ENCODE assay signal across 20 cellular contexts in genomic region chr12:100964026-100964425, GRCh38.
"Had no signal": no experiment of that assay in that cellular context is flagged by ENCODE, and none has a peak within 500 bp of the region (broad histone marks: within the 10 kb centered on the region; RNA-seq: fewer than 3 reads in every experiment).

No MANE protein-coding gene starts in this region.

- H3K36me3 Mint-ChIP-seq: natural killer cell; stimulated activated naive B cell treated with anti-CD40 and anti-IgM and Interleukin-4, amounts not matched to agents 10 μg/mL and 1 μg/mL and 100 μg/mL, for 72 hours; type B pancreatic cell had no signal

- DNase-seq: cerebellar nuclear complex; cortex of kidney; foreskin fibroblast; gastrocnemius medialis; head of caudate nucleus; left ventricle myocardium superior; lower lobe of right lung; natural killer cell; occipital lobe; posterior cingulate gyrus; psoas muscle; right cardiac atrium; sigmoid colon; spleen; stimulated activated CD4-positive, alpha-beta T cell treated with anti-CD3 and anti-CD28 coated beads, Interleukin-2, amount 100 ng/mL, for 48 hours; stimulated activated naive B cell treated with anti-CD40 and anti-IgM and Interleukin-4, amounts not matched to agents 10 μg/mL and 1 μg/mL and 100 μg/mL, for 72 hours had no signal

- H3K27ac ChIP-seq: gastrocnemius medialis, lower lobe of right lung, ovary, psoas muscle, sigmoid colon, spleen, suprapubic skin had no signal

- ATAC-seq: gastrocnemius medialis; left ventricle myocardium superior; lower lobe of right lung; natural killer cell; psoas muscle; right cardiac atrium; stimulated activated naive B cell treated with anti-CD40 and anti-IgM and Interleukin-4, amounts not matched to agents 10 μg/mL and 1 μg/mL and 100 μg/mL, for 72 hours had no signal

- H3K4me3 ChIP-seq: gastrocnemius medialis, lower lobe of right lung, ovary, psoas muscle, sigmoid colon, spleen, suprapubic skin had no signal

- H3K9me3 ChIP-seq: gastrocnemius medialis, lower lobe of right lung, ovary, psoas muscle, sigmoid colon, spleen, suprapubic skin had no signal

- H3K4me1 Mint-ChIP-seq: natural killer cell; stimulated activated naive B cell treated with anti-CD40 and anti-IgM and Interleukin-4, amounts not matched to agents 10 μg/mL and 1 μg/mL and 100 μg/mL, for 72 hours had no signal

- H3K27me3 ChIP-seq: gastrocnemius medialis, ovary, sigmoid colon, spleen, suprapubic skin had no signal

- H3K27ac Mint-ChIP-seq: natural killer cell; stimulated activated naive B cell treated with anti-CD40 and anti-IgM and Interleukin-4, amounts not matched to agents 10 μg/mL and 1 μg/mL and 100 μg/mL, for 72 hours; stimulated activated naive CD8-positive, alpha-beta T cell treated with anti-CD3 and anti-CD28 coated beads, Interleukin-15, Interleukin-2, amounts not matched to agents 100 ng/mL and 50 ng/mL, for 24 hours; type B pancreatic cell had no signal

- H3K4me3 Mint-ChIP-seq: natural killer cell; stimulated activated naive B cell treated with anti-CD40 and anti-IgM and Interleukin-4, amounts not matched to agents 10 μg/mL and 1 μg/mL and 100 μg/mL, for 72 hours; stimulated activated naive CD8-positive, alpha-beta T cell treated with anti-CD3 and anti-CD28 coated beads, Interleukin-15, Interleukin-2, amounts not matched to agents 100 ng/mL and 50 ng/mL, for 24 hours; type B pancreatic cell had no signal

- H3K9me3 Mint-ChIP-seq: type B pancreatic cell had no signal

- H3K4me1 ChIP-seq: gastrocnemius medialis, lower lobe of right lung, psoas muscle, spleen, suprapubic skin had no signal

- H3K36me3 ChIP-seq: gastrocnemius medialis, lower lobe of right lung, ovary, sigmoid colon, spleen, suprapubic skin had no signal
